In the genomic region with DNA sequence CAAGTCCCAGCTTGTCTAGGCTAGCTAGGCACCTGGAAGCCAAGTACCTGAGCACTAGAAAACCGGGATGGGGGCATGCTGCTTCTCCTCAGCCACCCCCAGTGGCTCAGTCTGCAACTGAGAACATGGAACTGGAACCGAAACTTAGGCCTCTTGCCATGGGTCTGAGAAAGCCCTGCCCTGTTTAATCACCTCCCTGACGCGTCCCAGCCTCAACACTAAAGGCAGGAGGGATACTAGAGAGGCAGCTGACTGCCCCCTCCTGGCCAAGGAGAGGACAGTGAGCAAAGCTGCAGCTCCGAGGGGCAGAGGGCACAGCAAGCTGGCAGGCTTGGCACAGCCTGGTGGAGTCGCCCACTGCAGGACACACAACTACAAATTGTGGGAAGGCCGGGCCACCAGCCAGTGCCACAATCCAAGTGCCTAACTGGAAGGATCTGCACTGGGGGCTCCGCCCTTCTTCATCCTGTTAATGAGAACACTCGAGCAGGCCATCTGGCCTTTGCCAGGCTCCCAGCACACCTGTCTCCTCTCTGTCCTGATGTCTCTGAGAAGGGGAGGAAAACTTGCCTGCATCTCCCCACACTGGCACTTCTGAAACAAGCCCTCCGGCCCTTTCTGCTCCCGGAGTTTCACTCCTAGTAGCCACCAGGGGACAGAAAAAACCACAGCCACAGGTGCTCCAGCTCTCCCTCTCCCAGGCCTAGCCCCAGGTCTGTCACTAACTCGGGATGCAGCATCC, we compare ENCODE assay signal across 8 cellular contexts. TPM values are rescaled to one million over a fixed set of nuclear protein-coding genes. Genes with fewer than 3 reads are reported as not detected.
DNase-seq lines count a peak whose midpoint lies in the region; ATAC-seq, FAIRE-seq and TF ChIP-seq lines count a peak whose summit lies in the region.

No MANE protein-coding gene starts in this region.

- H3K27ac ChIP-seq in RWPE1 (peak overlapping the region; percentile 35), liver (ENCODE audit: low read depth in 1 of 2, low read length in 2 of 2) (no peak overlapping the region), thoracic aorta (no peak overlapping the region)

- no peak for FAIRE-seq in bronchial epithelial cell (lab: Jason Lieb, UNC)

- H3K4me1 ChIP-seq in liver (ENCODE audit: control insufficient read depth in 4 of 4, insufficient read depth in 4 of 4, low read length in 3 of 4) (peaks cover 0 to 2% (median 0%) of the 10 kb centered on the region in 4 donors), thoracic aorta (ENCODE audit: control insufficient read depth in 1 of 2, low read depth in 2 of 2) (no peaks in the 10 kb centered on the region)

- H3K27me3 ChIP-seq in bronchial epithelial cell (ENCODE audit: control insufficient read depth, insufficient read depth, low read length) (no peaks in the 10 kb centered on the region), liver (ENCODE audit: control insufficient read depth in 4 of 4, insufficient read depth in 4 of 4, low read length in 3 of 4) (no peaks in the 10 kb centered on the region), thoracic aorta (replicated peaks; ENCODE audit: insufficient read depth) (no peaks in the 10 kb centered on the region)

- H3K9ac ChIP-seq in liver (ENCODE audit: low read depth in 1 of 2, low read length in 2 of 2), result no peak overlapping the region

- TF ChIP-seq CTCF in RWPE1 (conservative IDR thresholded peaks at IDR 0.05; ENCODE audit: low read depth) (no peak; the same call in 1 of the 2 replicates), bronchial epithelial cell (IDR thresholded peaks at IDR 0.05; ENCODE audit: insufficient read depth, low read length, severe bottlenecking) (peak; percentile 86), liver (IDR thresholded peaks at IDR 0.05; ENCODE audit: low read depth, low read length, missing input control) (peak; percentile 58), thoracic aorta (IDR thresholded peaks at IDR 0.05) (peak; percentile 32)

- POLR2A ChIA-PET in RWPE1 (lab: Yijun Ruan, JAX; ENCODE audit: low non-redundant PET), result no interaction called here

- no peak overlapping the region for H3K4me3 ChIP-seq in bronchial epithelial cell (ENCODE audit: low read depth, low read length)
- H3K4me3 ChIP-seq in liver (ENCODE audit: low read depth in 1 of 3, low read length in 3 of 3), result no peak overlapping the region
- no peak overlapping the region for H3K4me3 ChIP-seq in thoracic aorta

- peak; percentile 86 for TF ChIP-seq RAD21 in liver (IDR thresholded peaks at IDR 0.05)

- WGBS in liver, result 62% methylated on average over 12 of the region's 12 CpGs

- DNase-seq in AG08396 (ENCODE audit: low spot score), result peak; percentile 64
- DNase-seq in HuH-7 (ENCODE audit: low spot score), result peak; percentile 83
- no peak for DNase-seq in RWPE1 (ENCODE audit: low spot score)
- peak; percentile 88 for DNase-seq in bronchial epithelial cell (ENCODE audit: low read depth)
- no peak for DNase-seq in thoracic aorta (ENCODE audit: low spot score)
- DNase-seq in activated gamma-delta T cell treated with Interleukin-2 at 50 U/mL for 16 hours, result no peak

- H3K9me3 ChIP-seq in liver (ENCODE audit: control insufficient read depth in 4 of 4, low read length in 3 of 4) (no peaks in the 10 kb centered on the region), thoracic aorta (no peaks in the 10 kb centered on the region)

- no peaks in the 10 kb centered on the region for H3K36me3 ChIP-seq in bronchial epithelial cell (ENCODE audit: control insufficient read depth, insufficient read depth, low read length)
- no peaks in the 10 kb centered on the region for H3K36me3 ChIP-seq in liver (ENCODE audit: control insufficient read depth in 4 of 4, insufficient read depth in 3 of 4, low read depth in 1 of 4, low read length in 3 of 4)
- H3K36me3 ChIP-seq in thoracic aorta, result no peaks in the 10 kb centered on the region

- peak; percentile 60 for ATAC-seq in GM18511 (IDR thresholded peaks at IDR 0.05; ENCODE audit: unreplicated experiment)
- ATAC-seq in thoracic aorta (ENCODE audit: insufficient number of reproducible peaks, low FRiP score, low read depth), result no peak

- CTCF ChIA-PET in RWPE1 (lab: Yijun Ruan, JAX), result interaction anchor here (0.6 to 1.4 kb wide), 6 partner anchors 9 to 278 kb away, joined by 3 to 7 read pairs (median 3); no protein-coding TSS in a partner anchor

TF ChIP-seq in liver, 16 proteins besides CTCF, POLR2A, EP300 and RAD21:
- no peak for TF ChIP-seq SP1 (IDR thresholded peaks at IDR 0.05)
- no peak for TF ChIP-seq HNF4G (IDR thresholded peaks at IDR 0.05)
- no peak for TF ChIP-seq FOXA1 (IDR thresholded peaks at IDR 0.05)
- TF ChIP-seq YY1 (IDR thresholded peaks at IDR 0.05), result no peak
- TF ChIP-seq, protein P1, sequence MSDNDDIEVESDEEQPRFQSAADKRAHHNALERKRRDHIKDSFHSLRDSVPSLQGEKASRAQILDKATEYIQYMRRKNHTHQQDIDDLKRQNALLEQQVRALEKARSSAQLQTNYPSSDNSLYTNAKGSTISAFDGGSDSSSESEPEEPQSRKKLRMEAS (IDR thresholded peaks at IDR 0.05), result no peak
- TF ChIP-seq JUND (IDR thresholded peaks at IDR 0.05), result no peak
- TF ChIP-seq EGR1 (IDR thresholded peaks at IDR 0.05; ENCODE audit: low read depth in 2 of 2), result no peak
- TF ChIP-seq FOXA2 (IDR thresholded peaks at IDR 0.05), result no peak

RNA-seq across cellular contexts. Expression of a gene that starts 53.7 kb away (rescaled TPM):
- 13.7 and 16.8 TPM in 2 replicates for total RNA-seq in bronchial epithelial cell
- total RNA-seq in liver, result 100 to 1,000 TPM in 1 of 2 donors, 10 to 100 TPM in 1; 49.4 to 140 TPM
- polyA plus RNA-seq in liver, result 100 to 1,000 TPM; 213 to 268 TPM
- total RNA-seq in thoracic aorta, result 10 to 100 TPM in 1 of 2 donors, 1 to 10 TPM in 1; 5.3 to 15.4 TPM

Comparison
In these comparisons a context has a peak if more than half of its experiments do, and no peak if none do; other contexts are left out.
1. DNase-seq: peak in AG08396 (single experiment), HuH-7 (single experiment) and bronchial epithelial cell (single experiment); none in RWPE1 (single experiment), thoracic aorta (single experiment) and activated gamma-delta T cell treated with Interleukin-2 at 50 U/mL for 16 hours (single experiment).